ENCODE assay signal across 11 cellular contexts in the genomic region with DNA sequence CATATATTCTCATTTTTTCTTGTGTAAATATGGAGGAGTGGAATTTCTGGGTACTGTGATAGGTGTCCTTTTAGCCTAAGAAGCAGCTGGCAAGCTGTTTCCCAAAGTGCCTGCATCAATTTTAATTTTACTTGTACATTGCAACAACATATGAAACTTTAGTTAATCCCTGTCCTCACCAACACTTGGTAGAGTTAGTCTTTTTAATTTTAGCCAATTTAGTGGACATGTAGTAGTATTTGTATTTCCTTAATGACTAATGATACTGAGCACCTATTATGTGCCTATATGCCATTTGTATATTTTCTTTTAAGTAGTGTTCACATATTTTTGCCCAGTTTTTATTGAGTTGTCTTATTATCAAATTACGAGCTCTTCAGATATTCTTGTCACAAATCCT. TPM values are rescaled to one million over a fixed set of nuclear protein-coding genes. Genes with fewer than 3 reads are reported as not detected.
"Had no signal": no experiment of that assay in that cellular context is flagged by ENCODE, and none has a peak within 500 bp of the region (broad histone marks: within the 10 kb centered on the region; RNA-seq: fewer than 3 reads in every experiment).

No MANE protein-coding gene starts in this region.

- H3K9ac ChIP-seq: KMS-11 had no signal

- ATAC-seq: HepG2 had no signal

- DNase-seq: IMR-90, Karpas-422, KBM-7, KG1 had no signal

- H3K4me2 ChIP-seq: KMS-11 had no signal

- H3K27ac ChIP-seq: HL-60, KMS-11 had no signal

- FAIRE-seq: HepG2, HTR-8/SVneo had no signal

RNA-seq across cellular contexts. Expression of gene NOX3, which starts 46.8 kb away (rescaled TPM):
- total RNA-seq: HT-29, HT1080, IMR-90 had no signal
- polyA plus RNA-seq: IgD-negative memory B cell, IMR-90 had no signal
